ENCODE assay signal across 8 cellular contexts in genomic region chr11:6531267-6531752, GRCh38. TPM values are rescaled to one million over a fixed set of nuclear protein-coding genes. Genes with fewer than 3 reads are reported as not detected.
DNase-seq lines count a peak whose midpoint lies in the region; ATAC-seq, FAIRE-seq and TF ChIP-seq lines count a peak whose summit lies in the region.

No MANE protein-coding gene starts in this region.

- no peaks in the 10 kb centered on the region for H4K20me1 ChIP-seq in K562 (replicated peaks; ENCODE audit: control insufficient read depth, insufficient read depth, low read length)

- no peak for TF ChIP-seq POLR2A in H54 (IDR thresholded peaks at IDR 0.05; ENCODE audit: low read depth, low read length)
- no peak for TF ChIP-seq POLR2A in K562 (conservative IDR thresholded peaks at IDR 0.05)
- TF ChIP-seq POLR2A in suprapubic skin (IDR thresholded peaks at IDR 0.05), result no peak

- in situ Hi-C loops in K562 (cut with MboI), result loop anchor here (5.0 to 10.0 kb wide), 2 partner anchors 76 to 143 kb away; no protein-coding TSS in a partner anchor

- no peaks in the 10 kb centered on the region; the same call in 2 of the 3 replicates for H3K36me3 ChIP-seq in K562 (ENCODE audit: control insufficient read depth, insufficient read depth, low read length)
- peaks cover 22% of the 10 kb centered on the region for H3K36me3 ChIP-seq in suprapubic skin

- peaks cover 7% of the 10 kb centered on the region in 2 donors for H3K4me1 Mint-ChIP-seq in immature natural killer cell

- no peaks in the 10 kb centered on the region for H3K27me3 ChIP-seq in K562 (ENCODE audit: control insufficient read depth in 2 of 2, insufficient read depth in 2 of 2, low read length in 2 of 2)
- H3K27me3 ChIP-seq in suprapubic skin, result no peaks in the 10 kb centered on the region

- DNase-seq in DMS79 (lab: John Stamatoyannopoulos, UW), result peak; percentile 6
- peak; percentile 33 for DNase-seq in H54 (ENCODE audit: insufficient read length, low spot score)
- peak; percentile 61 for DNase-seq in NCI-H2227 (lab: John Stamatoyannopoulos, UW; ENCODE audit: unreplicated experiment)
- peak; percentile 65 to 69 (median 67) for DNase-seq in K562 (ENCODE audit: extremely low read depth in 1 of 4, low spot score in 3 of 4)
- peak; percentile 23 to 55 (median 49) for DNase-seq in immature natural killer cell
- DNase-seq in suprapubic skin (ENCODE audit: low spot score in 2 of 2), result no peak

- H3K27ac Mint-ChIP-seq in immature natural killer cell, result no peak overlapping the region

- ATAC-seq in K562, result peak; percentile 90
- ATAC-seq in GM18867 (IDR thresholded peaks at IDR 0.05; ENCODE audit: unreplicated experiment), result no peak
- no peak for ATAC-seq in HG03025 (IDR thresholded peaks at IDR 0.05; ENCODE audit: low FRiP score, unreplicated experiment)

- no peaks in the 10 kb centered on the region for H3K79me2 ChIP-seq in K562 (ENCODE audit: control insufficient read depth, insufficient read depth, low read length)

- H3K9me1 ChIP-seq in K562 (ENCODE audit: control insufficient read depth, insufficient read depth, low read length), result no peaks in the 10 kb centered on the region

- H3K4me3 ChIP-seq in K562 (no peak overlapping the region), suprapubic skin (no peak overlapping the region)

- H3K9me3 ChIP-seq in K562 (replicated peaks; ENCODE audit: control insufficient read depth, insufficient read depth, low read depth, low read length) (no peaks in the 10 kb centered on the region), suprapubic skin (no peaks in the 10 kb centered on the region)

- FAIRE-seq in H54 (lab: Jason Lieb, UNC), result peak; percentile 66
- peak; percentile 86 for FAIRE-seq in K562 (lab: Jason Lieb, UNC)

- H3K9ac ChIP-seq in K562 (ENCODE audit: insufficient read depth in 1 of 2, low read depth in 2 of 2, low read length in 2 of 2), result no peak overlapping the region

- no peaks in the 10 kb centered on the region for H3K9me3 Mint-ChIP-seq in immature natural killer cell

- H3K27ac ChIP-seq in K562 (ENCODE audit: extremely low read depth, low read depth, low read length) (no peak overlapping the region), suprapubic skin (no peak overlapping the region)

- intact Hi-C loops in K562 (cut with micrococcal nuclease), result loop anchor here (1.0 to 5.0 kb wide), 6 partner anchors 37 to 175 kb away; partner anchors contain the start of genes MRPL17 and TPP1

- peak; percentile 94 to 96 for TF ChIP-seq RAD21 in K562 (CRISPR knock-in tag; conservative IDR thresholded peaks at IDR 0.05 in 1 of 2, IDR thresholded peaks at IDR 0.05 in 1 of 2)

- TF ChIP-seq EP300 in K562 (IDR thresholded peaks at IDR 0.05; ENCODE audit: low read length), result no peak
- no peak for TF ChIP-seq EP300 in suprapubic skin (IDR thresholded peaks at IDR 0.05)

- POLR2A ChIA-PET in K562 (lab: Yijun Ruan, JAX), result interaction anchor here (0.7 to 1.5 kb wide), 13 partner anchors 10 to 161 kb away, joined by 3 to 6 read pairs (median 4); partner anchors contain the start of gene TAF10

- H3K4me1 ChIP-seq in K562 (replicated peaks in 1 of 2; ENCODE audit: control insufficient read depth in 2 of 2, insufficient read depth in 2 of 2, low read length in 2 of 2) (no peaks in the 10 kb centered on the region; a peak in 1 of 5 replicates), suprapubic skin (no peaks in the 10 kb centered on the region)

- H3K27me3 Mint-ChIP-seq in immature natural killer cell (ENCODE audit: low read depth in 3 of 3), result no peaks in the 10 kb centered on the region

- no peak overlapping the region for H3K4me2 ChIP-seq in K562 (ENCODE audit: insufficient read depth, low read length)

- CTCF ChIA-PET in K562 (lab: Yijun Ruan, JAX; ENCODE audit: low intra/inter-chr PET ratio), result interaction anchor here (0.5 to 2.8 kb wide), 7 partner anchors 73 to 175 kb away, joined by 3 to 11 read pairs (median 4); partner anchors contain the start of genes ILK, MRPL17 and RRP8

- no peak overlapping the region for H3K4me3 Mint-ChIP-seq in immature natural killer cell

- no TSS peak for BruUV-seq in K562 (replicated peaks; lab: Mats Ljungman, UMichigan)

- 0% methylated on average over 1 of the region's 1 CpG for WGBS in K562 (ENCODE audit: insufficient coverage, low coverage, missing lambda C conversion rate)
- 0% methylated on average over 1 of the region's 1 CpG for WGBS in suprapubic skin

- H3K36me3 Mint-ChIP-seq in immature natural killer cell, result peaks cover 0 to 11% (median 7%) of the 10 kb centered on the region in 3 donors

- peak; percentile 77 to 85 (median 80) for TF ChIP-seq CTCF in K562 (IDR thresholded peaks at IDR 0.05 in 2 of 3, conservative IDR thresholded peaks at IDR 0.05 in 1 of 3; ENCODE audit: insufficient read depth in 2 of 3, low read depth in 1 of 3, low read length in 3 of 3)
- peak; percentile 58 to 66 for TF ChIP-seq CTCF in suprapubic skin (IDR thresholded peaks at IDR 0.05)

- no peak overlapping the region for H2AFZ ChIP-seq in K562 (ENCODE audit: low read depth, low read length)

RNA-seq across cellular contexts. Expression of gene DNHD1, which starts 34.2 kb away (rescaled TPM):
- 197 and 241 TPM in 2 replicates for total RNA-seq in K562 (2011; cell fraction: chromatin; rRNA removed; ENCODE audit: low replicate concordance)
- 92.7 and 107 TPM in 2 replicates for total RNA-seq in K562 (2011; cell fraction: nucleolus; rRNA removed)
- 141 and 183 TPM in 2 replicates for total RNA-seq in K562 (2011; cell fraction: nucleoplasm; rRNA removed)
- total RNA-seq in K562 (2014; rRNA removed) (3.0 and 3.8 TPM in 2 replicates), K562 (2014; rRNA removed; fragmentation: Illumina TruSeq; extraction: Trizol) (3.6 and 4.1 TPM in 2 replicates), K562 (2015; rRNA removed; fragmentation: Illumina TruSeq; extraction: Trizol) (3.6 TPM in 2 replicates), K562 (2021) (6.5 and 7.4 TPM in 2 replicates), suprapubic skin (10 to 100 TPM in 2 of 4 donors, 1 to 10 TPM in 2; 6.2 to 32.0 (median 9.6) TPM)
- polyA plus RNA-seq in K562 (2011; rRNA removed) (9.7 and 16.7 TPM in 2 replicates), K562 (2014; fragmentation: Illumina TruSeq; extraction: Trizol) (4.8 TPM in 2 replicates), K562 (2014; fragmentation: Nextera tagmentation; extraction: Ambion mirVana) (1 to 10 TPM in 1 of 2 experiments, under 1 TPM in 1; 0.82 to 2.0 TPM), K562 (2014; rRNA removed) (7.1 and 8.4 TPM in 2 replicates), immature natural killer cell (1 to 10 TPM in 1 of 3 donors, under 1 TPM in 2; 0.74 to 1.3 (median 0.86) TPM)
- 4.1 and 6.9 TPM in 2 replicates for polyA plus RNA-seq in K562 (2011; cell fraction: cytosol; rRNA removed)
- polyA plus RNA-seq in K562 (2011; cell fraction: nucleus; rRNA removed), result 123 and 140 TPM in 2 replicates
- polyA plus RNA-seq in K562 (2012), result 5.2 and 22.4 TPM in 2 replicates
- 24.5 and 30.4 TPM in 2 replicates for polyA minus RNA-seq in K562 (2011; rRNA and poly(A)+ RNA removed)
- polyA minus RNA-seq in K562 (2011; cell fraction: cytosol; rRNA and poly(A)+ RNA removed), result 7.0 and 8.5 TPM in 2 replicates
- 26.4 and 49.9 TPM in 2 replicates for polyA minus RNA-seq in K562 (2011; cell fraction: nucleus; rRNA and poly(A)+ RNA removed)

RNA-seq across cellular contexts. Expression of gene TIMM10B, which starts 50.0 kb away (rescaled TPM):
- total RNA-seq in K562 (2011; cell fraction: chromatin; rRNA removed; ENCODE audit: low replicate concordance), result 128 and 180 TPM in 2 replicates
- total RNA-seq in K562 (2011; cell fraction: nucleolus; rRNA removed), result 109 and 115 TPM in 2 replicates
- total RNA-seq in K562 (2011; cell fraction: nucleoplasm; rRNA removed), result 150 and 215 TPM in 2 replicates
- total RNA-seq in K562 (2014; rRNA removed) (43.2 and 48.7 TPM in 2 replicates), K562 (2014; rRNA removed; fragmentation: Illumina TruSeq; extraction: Trizol) (45.7 and 47.5 TPM in 2 replicates), K562 (2015; rRNA removed; fragmentation: Illumina TruSeq; extraction: Trizol) (47.0 and 48.9 TPM in 2 replicates), K562 (2021) (63.0 and 66.0 TPM in 2 replicates), suprapubic skin (10 to 100 TPM; 23.0 to 54.6 (median 32.0) TPM)
- polyA plus RNA-seq in K562 (2011; rRNA removed) (78.1 and 83.0 TPM in 2 replicates), K562 (2014; fragmentation: Illumina TruSeq; extraction: Trizol) (48.1 and 57.0 TPM in 2 replicates), K562 (2014; fragmentation: Nextera tagmentation; extraction: Ambion mirVana) (100 to 1,000 TPM; 158 to 163 TPM), K562 (2014; rRNA removed) (54.0 and 64.9 TPM in 2 replicates), immature natural killer cell (10 to 100 TPM; 33.9 to 41.6 (median 35.2) TPM)
- 82.7 and 87.5 TPM in 2 replicates for polyA plus RNA-seq in K562 (2011; cell fraction: cytosol; rRNA removed)
- polyA plus RNA-seq in K562 (2011; cell fraction: nucleus; rRNA removed), result 109 and 128 TPM in 2 replicates
- 38.6 and 62.9 TPM in 2 replicates for polyA plus RNA-seq in K562 (2012)
- 58.1 and 61.2 TPM in 2 replicates for polyA minus RNA-seq in K562 (2011; rRNA and poly(A)+ RNA removed)
- polyA minus RNA-seq in K562 (2011; cell fraction: cytosol; rRNA and poly(A)+ RNA removed), result 21.0 and 37.8 TPM in 2 replicates
- polyA minus RNA-seq in K562 (2011; cell fraction: nucleus; rRNA and poly(A)+ RNA removed), result 75.8 and 112 TPM in 2 replicates

RNA-seq across cellular contexts. Expression of gene ARFIP2, which starts 50.2 kb away (rescaled TPM):
- 207 and 353 TPM in 2 replicates for total RNA-seq in K562 (2011; cell fraction: chromatin; rRNA removed; ENCODE audit: low replicate concordance)
- 170 and 195 TPM in 2 replicates for total RNA-seq in K562 (2011; cell fraction: nucleolus; rRNA removed)
- 211 and 248 TPM in 2 replicates for total RNA-seq in K562 (2011; cell fraction: nucleoplasm; rRNA removed)
- total RNA-seq in K562 (2014; rRNA removed), result 41.0 and 46.7 TPM in 2 replicates
- total RNA-seq in K562 (2014; rRNA removed; fragmentation: Illumina TruSeq; extraction: Trizol), result 27.8 and 32.0 TPM in 2 replicates
- total RNA-seq in K562 (2015; rRNA removed; fragmentation: Illumina TruSeq; extraction: Trizol), result 37.6 and 40.8 TPM in 2 replicates
- 42.9 and 46.5 TPM in 2 replicates for total RNA-seq in K562 (2021)
- 74.1 and 84.0 TPM in 2 replicates for polyA plus RNA-seq in K562 (2011; rRNA removed)
- polyA plus RNA-seq in K562 (2011; cell fraction: cytosol; rRNA removed), result 59.9 and 62.2 TPM in 2 replicates
- polyA plus RNA-seq in K562 (2011; cell fraction: nucleus; rRNA removed), result 334 and 409 TPM in 2 replicates
- polyA plus RNA-seq in K562 (2012), result 35.7 and 48.8 TPM in 2 replicates
- 48.5 and 49.3 TPM in 2 replicates for polyA plus RNA-seq in K562 (2014; fragmentation: Illumina TruSeq; extraction: Trizol)
- polyA plus RNA-seq in K562 (2014; fragmentation: Nextera tagmentation; extraction: Ambion mirVana), result 10 to 100 TPM; 11.8 to 14.2 TPM
- 60.0 and 61.0 TPM in 2 replicates for polyA plus RNA-seq in K562 (2014; rRNA removed)
- 58.8 and 63.0 TPM in 2 replicates for polyA minus RNA-seq in K562 (2011; rRNA and poly(A)+ RNA removed)
- 15.8 and 19.7 TPM in 2 replicates for polyA minus RNA-seq in K562 (2011; cell fraction: cytosol; rRNA and poly(A)+ RNA removed)
- 73.6 and 124 TPM in 2 replicates for polyA minus RNA-seq in K562 (2011; cell fraction: nucleus; rRNA and poly(A)+ RNA removed)
- 10 to 100 TPM; 34.2 to 39.9 (median 35.0) TPM for polyA plus RNA-seq in immature natural killer cell
- total RNA-seq in suprapubic skin, result 10 to 100 TPM; 66.3 to 87.5 (median 83.4) TPM

RNA-seq across cellular contexts. Expression of gene TRIM3, which starts 57.6 kb away (rescaled TPM):
- 19.0 and 30.8 TPM in 2 replicates for total RNA-seq in K562 (2011; cell fraction: chromatin; rRNA removed; ENCODE audit: low replicate concordance)
- total RNA-seq in K562 (2011; cell fraction: nucleolus; rRNA removed), result 22.5 and 25.3 TPM in 2 replicates
- total RNA-seq in K562 (2011; cell fraction: nucleoplasm; rRNA removed), result 20.2 and 20.7 TPM in 2 replicates
- total RNA-seq in K562 (2014; rRNA removed), result 3.0 and 11.6 TPM in 2 replicates
- 2.7 and 3.8 TPM in 2 replicates for total RNA-seq in K562 (2014; rRNA removed; fragmentation: Illumina TruSeq; extraction: Trizol)
- total RNA-seq in K562 (2015; rRNA removed; fragmentation: Illumina TruSeq; extraction: Trizol), result 4.8 and 5.2 TPM in 2 replicates
- total RNA-seq in K562 (2021), result 6.4 and 6.8 TPM in 2 replicates
- 4.8 and 6.2 TPM in 2 replicates for polyA plus RNA-seq in K562 (2011; rRNA removed)
- polyA plus RNA-seq in K562 (2011; cell fraction: cytosol; rRNA removed), result 4.5 and 5.7 TPM in 2 replicates
- 36.0 and 59.3 TPM in 2 replicates for polyA plus RNA-seq in K562 (2011; cell fraction: nucleus; rRNA removed)
- polyA plus RNA-seq in K562 (2012), result 6.2 and 9.0 TPM in 2 replicates
- 4.7 and 5.6 TPM in 2 replicates for polyA plus RNA-seq in K562 (2014; fragmentation: Illumina TruSeq; extraction: Trizol)
- under 1 TPM; 0.45 to 0.81 TPM for polyA plus RNA-seq in K562 (2014; fragmentation: Nextera tagmentation; extraction: Ambion mirVana)
- polyA plus RNA-seq in K562 (2014; rRNA removed), result 9.2 and 10.4 TPM in 2 replicates
- polyA minus RNA-seq in K562 (2011; rRNA and poly(A)+ RNA removed), result 2.7 and 4.7 TPM in 2 replicates
- 1.6 and 1.7 TPM in 2 replicates for polyA minus RNA-seq in K562 (2011; cell fraction: cytosol; rRNA and poly(A)+ RNA removed)
- 10.3 and 14.0 TPM in 2 replicates for polyA minus RNA-seq in K562 (2011; cell fraction: nucleus; rRNA and poly(A)+ RNA removed)
- polyA plus RNA-seq in immature natural killer cell, result 1 to 10 TPM; 1.8 to 5.0 (median 2.9) TPM
- 10 to 100 TPM; 20.0 to 40.2 (median 32.2) TPM for total RNA-seq in suprapubic skin

Comparison
In these comparisons a context has a peak if more than half of its experiments do, and no peak if none do; other contexts are left out.
1. DNase-seq: peak in DMS79 (single experiment), H54 (single experiment), NCI-H2227 (single experiment), K562 (4 of 4) and immature natural killer cell (3 of 3); none in suprapubic skin (0 of 2).